In genomic region chr7:41705109-41705871, GRCh38 we compare ENCODE assay signal across 8 cellular contexts. TPM values are rescaled to one million over a fixed set of nuclear protein-coding genes. Genes with fewer than 3 reads are reported as not detected.
DNase-seq lines count a peak whose midpoint lies in the region; ATAC-seq, FAIRE-seq and TF ChIP-seq lines count a peak whose summit lies in the region.

No MANE protein-coding gene starts in this region.

- H3K27me3 ChIP-seq in duodenal mucosa (ENCODE audit: control insufficient read depth in 1 of 2, insufficient read depth in 2 of 2, low read length in 2 of 2) (peaks cover 2 to 4% of the 10 kb centered on the region in 2 donors), lower lobe of right lung (ENCODE audit: low read depth) (no peaks in the 10 kb centered on the region)

- intact Hi-C loops in activated CD4-positive, alpha-beta T cell treated with anti-CD3 and anti-CD28 coated beads, Interleukin-2, amount 10 ng/mL, durations not matched to agents 24 days and 14 days (cut with micrococcal nuclease): loop anchor here (10.0 kb wide), 2 partner anchors 180 to 1470 kb away; no protein-coding TSS in a partner anchor
- intact Hi-C loops in lower lobe of right lung (cut with DNase I): no loop called here

- TF ChIP-seq EP300 in A549 (IDR thresholded peaks at IDR 0.05): no peak

- TF ChIP-seq RAD21 in A549 (conservative IDR thresholded peaks at IDR 0.05 in 1 of 2, IDR thresholded peaks at IDR 0.05 in 1 of 2): peak; percentile 73 to 86

- ATAC-seq in A549: peak; percentile 98 to 100
- ATAC-seq in HG02852 (IDR thresholded peaks at IDR 0.05; ENCODE audit: unreplicated experiment): peak; percentile 96
- peak; percentile 97 for ATAC-seq in lower lobe of right lung

- H3K27ac Mint-ChIP-seq in activated CD4-positive, alpha-beta T cell treated with anti-CD3 and anti-CD28 coated beads, Interleukin-2, amount 10 ng/mL, durations not matched to agents 24 days and 14 days: no peak overlapping the region

- TF ChIP-seq POLR2A in A549 (IDR thresholded peaks at IDR 0.05; ENCODE audit: low read length) (no peak), GM12892 (IDR thresholded peaks at IDR 0.05; ENCODE audit: low read depth, low read length) (no peak)

- peak overlapping the region; percentile 84 for H3K4me3 Mint-ChIP-seq in activated CD4-positive, alpha-beta T cell treated with anti-CD3 and anti-CD28 coated beads, Interleukin-2, amount 10 ng/mL, durations not matched to agents 24 days and 14 days

- peak overlapping the region; percentile 75 to 81 for H3K9ac ChIP-seq in duodenal mucosa (ENCODE audit: low read depth in 1 of 2, low read length in 2 of 2)

- CTCF ChIA-PET in A549 (lab: Yijun Ruan, JAX): interaction anchor here (0.5 to 3.1 kb wide), 45 partner anchors 10 to 1734 kb away, joined by 3 to 39 read pairs (median 3); no protein-coding TSS in a partner anchor

- H3K4me3 ChIP-seq in A549: peak overlapping the region; percentile 43
- H3K4me3 ChIP-seq in duodenal mucosa (ENCODE audit: low read depth in 1 of 2, low read length in 2 of 2): peak overlapping the region; percentile 86 to 95
- peak overlapping the region; percentile 67 for H3K4me3 ChIP-seq in lower lobe of right lung

- peak; percentile 61 for TF ChIP-seq CTCF in A549 (IDR thresholded peaks at IDR 0.05)
- peak; percentile 67 for TF ChIP-seq CTCF in lower lobe of right lung (IDR thresholded peaks at IDR 0.05)

- H3K9me3 ChIP-seq in A549: no peaks in the 10 kb centered on the region
- no peaks in the 10 kb centered on the region for H3K9me3 ChIP-seq in duodenal mucosa (ENCODE audit: control insufficient read depth in 1 of 2, low read length in 2 of 2)
- no peaks in the 10 kb centered on the region for H3K9me3 ChIP-seq in lower lobe of right lung

- H3K36me3 ChIP-seq in duodenal mucosa (ENCODE audit: control insufficient read depth in 1 of 2, insufficient read depth in 2 of 2, low read length in 2 of 2) (no peaks in the 10 kb centered on the region), lower lobe of right lung (no peaks in the 10 kb centered on the region)

- WGBS in A549 (ENCODE audit: missing lambda C conversion rate): 5% methylated on average over 33 of the region's 42 CpGs

- peaks cover 58% of the 10 kb centered on the region for H3K27me3 Mint-ChIP-seq in activated CD4-positive, alpha-beta T cell treated with anti-CD3 and anti-CD28 coated beads, Interleukin-2, amount 10 ng/mL, durations not matched to agents 24 days and 14 days

- H3K27ac ChIP-seq in A549: peak overlapping the region; percentile 68 to 82
- H3K27ac ChIP-seq in duodenal mucosa (ENCODE audit: low read depth, low read length): peak overlapping the region; percentile 28
- H3K27ac ChIP-seq in lower lobe of right lung: peak overlapping the region; percentile 82

- H3K4me2 ChIP-seq in A549: peak overlapping the region; percentile 81

- DNase-seq in A549 (ENCODE audit: low read depth in 1 of 2, low spot score in 1 of 2) (peak; percentile 73 to 87), GM12892 (ENCODE audit: insufficient read length) (peak; percentile 77), NCI-H1930 (lab: John Stamatoyannopoulos, UW) (peak; percentile 15 to 55), lower lobe of right lung (peak; percentile 94)
- DNase-seq in activated CD4-positive, alpha-beta T cell treated with anti-CD3 and anti-CD28 coated beads, Interleukin-2, amount 10 ng/mL, durations not matched to agents 24 days and 14 days: peak; percentile 88
- DNase-seq in stimulated activated CD4-positive, alpha-beta T cell treated with anti-CD3 and anti-CD28 coated beads, TNF-alpha, amount 100 ng/mL, for 24 hours (ENCODE audit: low read depth in 3 of 3): peak; percentile 22 to 47 (median 22)

- FAIRE-seq in A549 (lab: Jason Lieb, UNC): no peak
- FAIRE-seq in GM12892 (lab: Jason Lieb, UNC): peak; percentile 76

- H3K9me3 Mint-ChIP-seq in activated CD4-positive, alpha-beta T cell treated with anti-CD3 and anti-CD28 coated beads, Interleukin-2, amount 10 ng/mL, durations not matched to agents 24 days and 14 days: peaks cover 4% of the 10 kb centered on the region

- no peaks in the 10 kb centered on the region for H3K36me3 Mint-ChIP-seq in activated CD4-positive, alpha-beta T cell treated with anti-CD3 and anti-CD28 coated beads, Interleukin-2, amount 10 ng/mL, durations not matched to agents 24 days and 14 days (ENCODE audit: low read depth)

- POLR2A ChIA-PET in A549 (lab: Yijun Ruan, JAX): interaction anchor here (1.1 kb wide), 1 partner anchor 1570 kb away, joined by 3 read pairs; the partner anchor contains the start of gene SUGCT

- H3K4me1 ChIP-seq in A549 (no peaks in the 10 kb centered on the region), duodenal mucosa (ENCODE audit: control insufficient read depth in 1 of 2, insufficient read depth in 2 of 2, low read length in 2 of 2) (peaks cover 9 to 13% of the 10 kb centered on the region in 2 donors), lower lobe of right lung (peaks cover 16% of the 10 kb centered on the region)

- peaks cover 15% of the 10 kb centered on the region for H3K4me1 Mint-ChIP-seq in activated CD4-positive, alpha-beta T cell treated with anti-CD3 and anti-CD28 coated beads, Interleukin-2, amount 10 ng/mL, durations not matched to agents 24 days and 14 days

TF ChIP-seq in A549, 52 proteins besides CTCF, POLR2A, EP300 and RAD21:
- TF ChIP-seq NR3C1 (IDR thresholded peaks at IDR 0.05) (no peak), KDM1A (IDR thresholded peaks at IDR 0.05; ENCODE audit: low read depth) (no peak), KDM5A (IDR thresholded peaks at IDR 0.05) (no peak), POLR2AphosphoS2 (conservative IDR thresholded peaks at IDR 0.05; ENCODE audit: low read length) (no peak), SMC3 (IDR thresholded peaks at IDR 0.05) (peak; percentile 76), GATA3 (IDR thresholded peaks at IDR 0.05; ENCODE audit: borderline replicate concordance) (no peak), ZNF302 (CRISPR knock-in tag; IDR thresholded peaks at IDR 0.05) (no peak), HOXA7 (CRISPR knock-in tag; IDR thresholded peaks at IDR 0.05) (no peak)
- TF ChIP-seq, protein P1, sequence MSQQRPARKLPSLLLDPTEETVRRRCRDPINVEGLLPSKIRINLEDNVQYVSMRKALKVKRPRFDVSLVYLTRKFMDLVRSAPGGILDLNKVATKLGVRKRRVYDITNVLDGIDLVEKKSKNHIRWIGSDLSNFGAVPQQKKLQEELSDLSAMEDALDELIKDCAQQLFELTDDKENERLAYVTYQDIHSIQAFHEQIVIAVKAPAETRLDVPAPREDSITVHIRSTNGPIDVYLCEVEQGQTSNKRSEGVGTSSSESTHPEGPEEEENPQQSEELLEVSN (IDR thresholded peaks at IDR 0.05; ENCODE audit: borderline replicate concordance, low read depth): no peak
TF ChIP-seq in A549: peak in this region for 1.

RNA-seq across cellular contexts. Expression of gene INHBA, which starts 2.4 kb away (rescaled TPM):
- polyA plus RNA-seq in A549 (2011; rRNA removed) (0.13 and 0.15 TPM in 2 replicates), A549 (2017; fragmentation: RNase III; extraction: RNeasy Plus Mini Kit Qiagen cat#74134 plus additional on column Dnase treatment) (0.09 to 0.23 TPM (median 0.20 TPM) in 3 replicates)
- 0.01 and 0.03 TPM in 2 replicates for polyA plus RNA-seq in A549 (2012; cell fraction: cytosol; rRNA removed)
- polyA plus RNA-seq in A549 (2012; cell fraction: nucleus; rRNA removed): 0.08 and 0.29 TPM in 2 replicates
- 0.21 and 0.39 TPM in 2 replicates for polyA minus RNA-seq in A549 (2011; rRNA and poly(A)+ RNA removed)
- polyA plus RNA-seq in GM12892 (2012; ENCODE audit: missing spikeins): 0.28 TPM
- total RNA-seq in activated CD4-positive, alpha-beta T cell treated with anti-CD3 and anti-CD28 coated beads, Interleukin-2, amount 10 ng/mL, durations not matched to agents 24 days and 14 days: 1.2 and 1.9 TPM in 2 replicates
- 81.2 TPM for total RNA-seq in lower lobe of right lung

Comparison
In these comparisons a context has a peak if more than half of its experiments do, and no peak if none do; other contexts are left out.
1. Peak in every context shown above with its lines: DNase-seq, ATAC-seq, H3K4me3 ChIP-seq and H3K27ac ChIP-seq.
2. DNase-seq: peak in every context shown above with its lines; median percentile 94 in lower lobe of right lung; 88 in activated CD4-positive, alpha-beta T cell treated with anti-CD3 and anti-CD28 coated beads, Interleukin-2, amount 10 ng/mL, durations not matched to agents 24 days and 14 days; 80 in A549; 77 in GM12892; 35 in NCI-H1930; 22 in stimulated activated CD4-positive, alpha-beta T cell treated with anti-CD3 and anti-CD28 coated beads, TNF-alpha, amount 100 ng/mL, for 24 hours.
3. H3K27ac ChIP-seq: peak in every context shown above with its lines; median percentile 82 in lower lobe of right lung; 75 in A549; 28 in duodenal mucosa.
4. RNA of gene INHBA, which starts 2.4 kb away (total RNA-seq): 81.2 TPM in lower lobe of right lung (single experiment); 1.2 to 1.9 TPM in activated CD4-positive, alpha-beta T cell treated with anti-CD3 and anti-CD28 coated beads, Interleukin-2, amount 10 ng/mL, durations not matched to agents 24 days and 14 days; every median in the first group is over 10 times any median in the second.